ENCODE assay signal across 1 cellular context in genomic region chr14:101077511-101078074, GRCh38.
A peak's percentile ranks its signal among the peaks of the same experiment; 100 is the strongest.
TF ChIP-seq lines count a peak whose summit lies in the region.

No MANE protein-coding gene starts in this region.

TF ChIP-seq in HepG2, 621 proteins besides CTCF, POLR2A, EP300 and RAD21 (continued from another document):
- TF ChIP-seq ZNF687 (CRISPR knock-in tag; IDR thresholded peaks at IDR 0.05) (peak; percentile 9; the same call in 1 of the 2 replicates), PATZ1 (CRISPR knock-in tag; IDR thresholded peaks at IDR 0.05) (0 out of 2 replicates have a peak, but pooled peaks have one; percentile 24)
